In genomic region chr6:89015971-89016370, GRCh38 we compare ENCODE assay signal across 28 cellular contexts.
"Had no signal": no experiment of that assay in that cellular context is flagged by ENCODE, and none has a peak within 500 bp of the region (broad histone marks: within the 10 kb centered on the region; RNA-seq: fewer than 3 reads in every experiment).

No MANE protein-coding gene starts in this region.

- FAIRE-seq: endometrium, islet of Langerhans, keratinocyte had no signal

- H3K4me1 ChIP-seq: gastrocnemius medialis, left lung, lower lobe of right lung had no signal

- H3K27me3 ChIP-seq: esophagus squamous epithelium, gastrocnemius medialis, heart right ventricle, left lung had no signal

- H3K27me3 Mint-ChIP-seq: dendritic cell treated with granulocyte-macrophage colony-stimulating factor and Interleukin-4, amounts not matched to agents 40 ng/mL and 50 ng/mL, for 4 days; naive B cell had no signal

- H3K36me3 ChIP-seq: esophagus squamous epithelium, gastrocnemius medialis, heart right ventricle, left lung, lower lobe of right lung had no signal

- H3K36me3 Mint-ChIP-seq: mesothelial cell of epicardium had no signal

- H3K27ac Mint-ChIP-seq: dendritic cell treated with granulocyte-macrophage colony-stimulating factor and Interleukin-4, amounts not matched to agents 40 ng/mL and 50 ng/mL, for 4 days; effector memory CD8-positive, alpha-beta T cell; endodermal cell; mesothelial cell of epicardium; naive B cell; naive thymus-derived CD8-positive, alpha-beta T cell had no signal

- H3K9me3 ChIP-seq: esophagus squamous epithelium, gastrocnemius medialis, left lung, lower lobe of right lung, mucosa of descending colon had no signal

- H3K9me3 Mint-ChIP-seq: dendritic cell treated with granulocyte-macrophage colony-stimulating factor and Interleukin-4, amounts not matched to agents 40 ng/mL and 50 ng/mL, for 4 days; effector memory CD8-positive, alpha-beta T cell had no signal

- H3K4me1 Mint-ChIP-seq: endodermal cell, mesothelial cell of epicardium, naive B cell had no signal

- H3K4me3 Mint-ChIP-seq: dendritic cell treated with granulocyte-macrophage colony-stimulating factor and Interleukin-4, amounts not matched to agents 40 ng/mL and 50 ng/mL, for 4 days; effector memory CD8-positive, alpha-beta T cell; endodermal cell; mesothelial cell of epicardium; naive B cell; naive thymus-derived CD8-positive, alpha-beta T cell had no signal

- ATAC-seq: effector memory CD8-positive, alpha-beta T cell; esophagus mucosa; gastrocnemius medialis; heart right ventricle; left cardiac atrium; left lung; left ventricle myocardium superior; lower lobe of right lung; mucosa of descending colon; naive thymus-derived CD8-positive, alpha-beta T cell had no signal

- H3K27ac ChIP-seq: epithelial cell of prostate, esophagus squamous epithelium, gastrocnemius medialis, heart right ventricle, left lung, lower lobe of right lung had no signal

- DNase-seq: cortex of kidney; effector CD8-positive, alpha-beta T cell; effector memory CD8-positive, alpha-beta T cell; endodermal cell; erythroblast; esophagus squamous epithelium; foreskin fibroblast; foreskin melanocyte; gastrocnemius medialis; glutamatergic neuron; head of caudate nucleus; heart right ventricle; hippocampal formation; left cardiac atrium; left lung; left ventricle myocardium superior; lower lobe of right lung; mesenchymal stem cell; mucosa of descending colon; naive B cell; naive thymus-derived CD8-positive, alpha-beta T cell had no signal

- H3K4me3 ChIP-seq: esophagus squamous epithelium, gastrocnemius medialis, heart right ventricle, left lung, lower lobe of right lung, mucosa of descending colon had no signal
